In the genomic region with DNA sequence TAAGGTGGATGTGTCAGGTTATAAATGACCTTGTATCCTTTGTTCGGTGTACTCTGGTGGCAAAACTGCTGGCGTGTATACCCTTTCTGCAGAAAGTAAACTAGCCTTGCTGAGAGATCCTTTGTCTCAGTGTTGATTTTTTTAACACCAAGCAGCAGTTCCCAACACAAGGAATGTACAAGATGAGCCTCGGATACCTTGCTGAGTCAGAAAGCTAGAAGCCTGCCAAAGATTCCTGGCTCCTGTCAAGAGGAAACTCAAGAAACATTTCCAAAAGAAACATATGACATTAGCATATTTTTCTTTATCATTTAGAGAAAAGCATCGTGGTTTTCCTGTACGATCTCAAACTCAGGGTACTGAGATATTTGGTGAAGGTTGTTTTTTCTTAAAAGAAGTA, we compare ENCODE assay signal across 19 cellular contexts.
A peak's percentile ranks its signal among the peaks of the same experiment; 100 is the strongest.
DNase-seq lines count a peak whose midpoint lies in the region; ATAC-seq and TF ChIP-seq lines count a peak whose summit lies in the region.
"Had no signal": no experiment of that assay in that cellular context is flagged by ENCODE, and none has a peak within 500 bp of the region (broad histone marks: within the 10 kb centered on the region; RNA-seq: fewer than 3 reads in every experiment).

No MANE protein-coding gene starts in this region.

- H3K9me3 Mint-ChIP-seq in stimulated activated naive B cell treated with anti-CD40 and anti-IgM and Interleukin-4, amounts not matched to agents 10 μg/mL and 1 μg/mL and 100 μg/mL, for 72 hours, result peaks cover 0 to 11% of the 10 kb centered on the region in 2 donors
- H3K9me3 Mint-ChIP-seq: HFFc6 had no signal

- no peaks in the 10 kb centered on the region for H3K27me3 ChIP-seq in RWPE2 (ENCODE audit: insufficient read depth, poor library complexity, severe bottlenecking)
- H3K27me3 ChIP-seq: BLaER1 treated with 17β-estradiol and CSF1 and Interleukin-3, amounts not matched to agents 10 nM and 100 nM had no signal

- H3K27me3 Mint-ChIP-seq in stimulated activated naive B cell treated with anti-CD40 and anti-IgM and Interleukin-4, amounts not matched to agents 10 μg/mL and 1 μg/mL and 100 μg/mL, for 72 hours, result no peaks in the 10 kb centered on the region

- H3K27ac Mint-ChIP-seq in stimulated activated naive B cell treated with anti-CD40 and anti-IgM and Interleukin-4, amounts not matched to agents 10 μg/mL and 1 μg/mL and 100 μg/mL, for 72 hours, result no peak overlapping the region
- H3K27ac Mint-ChIP-seq: CD8-positive, alpha-beta T cell; HFFc6 had no signal

- H3K36me3 Mint-ChIP-seq in stimulated activated naive B cell treated with anti-CD40 and anti-IgM and Interleukin-4, amounts not matched to agents 10 μg/mL and 1 μg/mL and 100 μg/mL, for 72 hours, result no peaks in the 10 kb centered on the region
- H3K36me3 Mint-ChIP-seq: CD8-positive, alpha-beta T cell had no signal

- peak; percentile 75 for DNase-seq in G401 (ENCODE audit: low spot score)
- DNase-seq in RWPE2 (ENCODE audit: low spot score), result no peak
- DNase-seq in cerebellar cortex (ENCODE audit: low spot score), result peak; percentile 70
- peak; percentile 63 for DNase-seq in islet precursor cell
- no peak for DNase-seq in posterior vena cava (ENCODE audit: low spot score)
- no peak for DNase-seq in coronary artery (ENCODE audit: low spot score)
- DNase-seq in NCI-H2029 (lab: John Stamatoyannopoulos, UW), result no peak
- no peak for DNase-seq in stimulated activated naive B cell treated with anti-CD40 and anti-IgM and Interleukin-4, amounts not matched to agents 10 μg/mL and 1 μg/mL and 100 μg/mL, for 72 hours
- DNase-seq: CD8-positive, alpha-beta T cell; H7; HFFc6; NCI-H1105; NCI-H1694; NCI-H2107; NCI-H510A treated with DMSO at 0.1 percent for 48 hours; NCI-H774; SHP77 treated with DMSO at 0.1 percent for 48 hours; SK-N-SH had no signal

- in situ Hi-C loops in G401 (cut with HindIII; ENCODE audit: low sequenced_read_pairs), result no loop called here

- no peak overlapping the region for H3K27ac ChIP-seq in RWPE2 (ENCODE audit: poor library complexity, severe bottlenecking)
- no peak overlapping the region for H3K27ac ChIP-seq in coronary artery
- H3K27ac ChIP-seq: BLaER1 treated with 17β-estradiol and CSF1 and Interleukin-3, amounts not matched to agents 10 nM and 100 nM had no signal

- no peaks in the 10 kb centered on the region for H3K9me3 ChIP-seq in RWPE2 (ENCODE audit: severe bottlenecking)
- H3K9me3 ChIP-seq: SK-N-SH had no signal

- H3K4me3 Mint-ChIP-seq in stimulated activated naive B cell treated with anti-CD40 and anti-IgM and Interleukin-4, amounts not matched to agents 10 μg/mL and 1 μg/mL and 100 μg/mL, for 72 hours, result no peak overlapping the region
- H3K4me3 Mint-ChIP-seq: CD8-positive, alpha-beta T cell; HFFc6 had no signal

- ATAC-seq in RWPE2 (ENCODE audit: low read depth), result peak; percentile 51; the same call in 2 of the 3 replicates
- ATAC-seq in stimulated activated naive B cell treated with anti-CD40 and anti-IgM and Interleukin-4, amounts not matched to agents 10 μg/mL and 1 μg/mL and 100 μg/mL, for 72 hours (replicated peaks), result no peak
- ATAC-seq: CD8-positive, alpha-beta T cell had no signal

- H3K4me3 ChIP-seq in RWPE2 (ENCODE audit: severe bottlenecking), result no peak overlapping the region
- H3K4me3 ChIP-seq in coronary artery, result no peak overlapping the region
- H3K4me3 ChIP-seq: BLaER1 treated with 17β-estradiol and CSF1 and Interleukin-3, amounts not matched to agents 10 nM and 100 nM had no signal

- TF ChIP-seq CTCF in RWPE2 (IDR thresholded peaks at IDR 0.05; ENCODE audit: poor library complexity, severe bottlenecking) (no peak), coronary artery (IDR thresholded peaks at IDR 0.05) (no peak)

- no peaks in the 10 kb centered on the region for H3K4me1 Mint-ChIP-seq in stimulated activated naive B cell treated with anti-CD40 and anti-IgM and Interleukin-4, amounts not matched to agents 10 μg/mL and 1 μg/mL and 100 μg/mL, for 72 hours

- intact Hi-C loops in posterior vena cava (cut with DNase I), result no loop called here

- H3K4me1 ChIP-seq in RWPE2 (ENCODE audit: insufficient read depth, poor library complexity, severe bottlenecking), result peaks cover 4% of the 10 kb centered on the region
- H3K4me1 ChIP-seq: BLaER1 treated with 17β-estradiol and CSF1 and Interleukin-3, amounts not matched to agents 10 nM and 100 nM had no signal

- H3K36me3 ChIP-seq in RWPE2 (ENCODE audit: low read depth), result no peaks in the 10 kb centered on the region
- H3K36me3 ChIP-seq: BLaER1 treated with 17β-estradiol and CSF1 and Interleukin-3, amounts not matched to agents 10 nM and 100 nM had no signal

Comparison
In these comparisons a context has a peak if more than half of its experiments do, and no peak if none do; other contexts are left out.
1. DNase-seq: peak in G401 (single experiment), cerebellar cortex (single experiment) and islet precursor cell (single experiment); none in RWPE2 (single experiment), posterior vena cava (single experiment), coronary artery (single experiment), NCI-H2029 (single experiment) and stimulated activated naive B cell treated with anti-CD40 and anti-IgM and Interleukin-4, amounts not matched to agents 10 μg/mL and 1 μg/mL and 100 μg/mL, for 72 hours (single experiment).